In the genomic region with DNA sequence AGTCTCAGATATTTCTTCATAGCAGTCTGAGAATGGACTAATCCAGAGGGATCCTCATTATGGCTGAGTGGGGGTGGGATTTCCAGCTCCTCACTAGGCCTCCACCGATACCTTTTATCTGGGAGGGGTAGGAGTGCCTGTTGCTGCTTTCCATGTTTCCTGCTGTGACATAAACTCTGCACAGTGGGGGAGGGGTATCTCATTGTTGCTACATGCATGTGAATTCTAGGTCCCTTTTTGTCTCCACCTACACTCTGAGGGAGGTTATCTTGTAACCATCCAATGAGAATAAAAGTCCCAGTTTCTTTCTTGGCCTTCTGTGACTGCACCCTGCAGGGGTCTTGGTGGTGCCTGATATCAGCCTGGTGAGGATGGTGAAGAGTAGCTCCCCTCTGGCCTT, we compare ENCODE assay signal across 1 cellular context.
A peak's percentile ranks its signal among the peaks of the same experiment; 100 is the strongest.
TF ChIP-seq lines count a peak whose summit lies in the region.

No MANE protein-coding gene starts in this region.

TF ChIP-seq in HEK293, 187 proteins besides CTCF, POLR2A, EP300 and RAD21 (continued from another document):
- TF ChIP-seq, protein P1, sequence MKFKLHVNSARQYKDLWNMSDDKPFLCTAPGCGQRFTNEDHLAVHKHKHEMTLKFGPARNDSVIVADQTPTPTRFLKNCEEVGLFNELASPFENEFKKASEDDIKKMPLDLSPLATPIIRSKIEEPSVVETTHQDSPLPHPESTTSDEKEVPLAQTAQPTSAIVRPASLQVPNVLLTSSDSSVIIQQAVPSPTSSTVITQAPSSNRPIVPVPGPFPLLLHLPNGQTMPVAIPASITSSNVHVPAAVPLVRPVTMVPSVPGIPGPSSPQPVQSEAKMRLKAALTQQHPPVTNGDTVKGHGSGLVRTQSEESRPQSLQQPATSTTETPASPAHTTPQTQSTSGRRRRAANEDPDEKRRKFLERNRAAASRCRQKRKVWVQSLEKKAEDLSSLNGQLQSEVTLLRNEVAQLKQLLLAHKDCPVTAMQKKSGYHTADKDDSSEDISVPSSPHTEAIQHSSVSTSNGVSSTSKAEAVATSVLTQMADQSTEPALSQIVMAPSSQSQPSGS (tag by site-specific recombination; IDR thresholded peaks at IDR 0.05; ENCODE audit: low read depth): no peak
- TF ChIP-seq, protein P2, sequence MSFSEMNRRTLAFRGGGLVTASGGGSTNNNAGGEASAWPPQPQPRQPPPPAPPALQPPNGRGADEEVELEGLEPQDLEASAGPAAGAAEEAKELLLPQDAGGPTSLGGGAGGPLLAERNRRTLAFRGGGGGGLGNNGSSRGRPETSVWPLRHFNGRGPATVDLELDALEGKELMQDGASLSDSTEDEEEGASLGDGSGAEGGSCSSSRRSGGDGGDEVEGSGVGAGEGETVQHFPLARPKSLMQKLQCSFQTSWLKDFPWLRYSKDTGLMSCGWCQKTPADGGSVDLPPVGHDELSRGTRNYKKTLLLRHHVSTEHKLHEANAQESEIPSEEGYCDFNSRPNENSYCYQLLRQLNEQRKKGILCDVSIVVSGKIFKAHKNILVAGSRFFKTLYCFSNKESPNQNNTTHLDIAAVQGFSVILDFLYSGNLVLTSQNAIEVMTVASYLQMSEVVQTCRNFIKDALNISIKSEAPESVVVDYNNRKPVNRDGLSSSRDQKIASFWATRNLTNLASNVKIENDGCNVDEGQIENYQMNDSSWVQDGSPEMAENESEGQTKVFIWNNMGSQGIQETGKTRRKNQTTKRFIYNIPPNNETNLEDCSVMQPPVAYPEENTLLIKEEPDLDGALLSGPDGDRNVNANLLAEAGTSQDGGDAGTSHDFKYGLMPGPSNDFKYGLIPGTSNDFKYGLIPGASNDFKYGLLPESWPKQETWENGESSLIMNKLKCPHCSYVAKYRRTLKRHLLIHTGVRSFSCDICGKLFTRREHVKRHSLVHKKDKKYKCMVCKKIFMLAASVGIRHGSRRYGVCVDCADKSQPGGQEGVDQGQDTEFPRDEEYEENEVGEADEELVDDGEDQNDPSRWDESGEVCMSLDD (tag by site-specific recombination; IDR thresholded peaks at IDR 0.05): no peak
- peak; percentile 78 for TF ChIP-seq ZIC2 (tag by site-specific recombination; IDR thresholded peaks at IDR 0.05)
- TF ChIP-seq, protein P3, sequence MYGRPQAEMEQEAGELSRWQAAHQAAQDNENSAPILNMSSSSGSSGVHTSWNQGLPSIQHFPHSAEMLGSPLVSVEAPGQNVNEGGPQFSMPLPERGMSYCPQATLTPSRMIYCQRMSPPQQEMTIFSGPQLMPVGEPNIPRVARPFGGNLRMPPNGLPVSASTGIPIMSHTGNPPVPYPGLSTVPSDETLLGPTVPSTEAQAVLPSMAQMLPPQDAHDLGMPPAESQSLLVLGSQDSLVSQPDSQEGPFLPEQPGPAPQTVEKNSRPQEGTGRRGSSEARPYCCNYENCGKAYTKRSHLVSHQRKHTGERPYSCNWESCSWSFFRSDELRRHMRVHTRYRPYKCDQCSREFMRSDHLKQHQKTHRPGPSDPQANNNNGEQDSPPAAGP (tag by site-specific recombination; IDR thresholded peaks at IDR 0.05): no peak
TF ChIP-seq in HEK293: peak in this region for 1.
